Comparison of ENCODE assay signal across 8 cellular contexts in the genomic region with DNA sequence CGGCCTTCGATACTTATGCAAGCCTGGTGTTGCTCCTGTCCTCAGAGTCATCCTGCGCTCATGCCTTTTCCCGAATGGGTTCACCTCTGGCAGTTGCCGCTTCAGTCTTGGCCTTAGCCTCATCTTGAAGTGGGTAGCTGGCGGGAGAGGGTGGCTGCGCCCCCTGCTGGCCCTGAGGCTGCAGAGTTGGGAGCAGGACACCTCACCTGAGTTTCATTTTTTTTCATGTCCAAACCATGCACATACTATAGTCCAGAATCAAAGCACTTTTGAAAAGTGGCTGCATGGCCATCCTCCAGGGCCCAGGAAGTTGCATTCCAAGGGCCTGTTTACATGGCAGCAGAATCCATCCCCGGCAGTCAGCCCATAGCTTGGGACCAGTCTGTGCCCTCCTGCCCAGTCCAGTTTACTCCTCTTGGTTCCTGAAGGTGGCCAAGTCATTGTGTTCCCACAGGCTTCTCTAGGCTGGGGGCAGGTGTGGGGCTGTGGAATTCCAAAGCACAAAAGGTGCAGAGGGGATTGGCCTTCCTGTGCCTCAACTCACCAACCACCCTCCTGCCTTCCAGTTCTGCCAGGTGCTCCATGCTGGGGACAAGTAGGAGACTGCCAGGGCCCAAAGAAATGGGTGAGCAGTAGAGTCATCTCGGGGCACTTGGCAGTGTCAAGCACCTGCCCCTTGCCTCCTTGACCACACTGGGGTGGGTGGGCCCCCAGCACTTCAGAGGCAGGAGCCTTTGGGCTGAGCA. TPM values are rescaled to one million over a fixed set of nuclear protein-coding genes. Genes with fewer than 3 reads are reported as not detected.
DNase-seq lines count a peak whose midpoint lies in the region; ATAC-seq, FAIRE-seq and TF ChIP-seq lines count a peak whose summit lies in the region.

No MANE protein-coding gene starts in this region.

- H3K36me3 ChIP-seq in BJ (ENCODE audit: control insufficient read depth, insufficient read depth, low read length) (peaks cover 29% of the 10 kb centered on the region), H7 (replicated peaks; ENCODE audit: control insufficient read depth, insufficient read depth, low read length) (peaks cover 18% of the 10 kb centered on the region), bronchial epithelial cell (ENCODE audit: control insufficient read depth, insufficient read depth, low read length) (peaks cover 34% of the 10 kb centered on the region), kidney epithelial cell (ENCODE audit: control insufficient read depth, insufficient read depth, low read length) (peaks cover 6% of the 10 kb centered on the region)

- H3K4me3 ChIP-seq in BJ (ENCODE audit: low read depth, low read length) (no peak overlapping the region), H7 (ENCODE audit: insufficient read depth, low read depth, low read length) (no peak overlapping the region), bronchial epithelial cell (ENCODE audit: low read depth, low read length) (no peak overlapping the region), kidney epithelial cell (ENCODE audit: low read depth, low read length) (no peak overlapping the region)

- CTCF ChIA-PET in BJ (lab: Yijun Ruan, JAX): interaction anchor here (0.7 to 6.5 kb wide), 28 partner anchors 10 to 373 kb away, joined by 3 to 104 read pairs (median 4); partner anchors contain the start of gene SYNC

- FAIRE-seq in bronchial epithelial cell (lab: Jason Lieb, UNC): peak; percentile 83

- TF ChIP-seq CTCF in BJ (IDR thresholded peaks at IDR 0.05; ENCODE audit: insufficient read depth, low read depth, low read length) (peak; percentile 95), bronchial epithelial cell (IDR thresholded peaks at IDR 0.05; ENCODE audit: insufficient read depth, low read length, severe bottlenecking) (peak; percentile 94), kidney epithelial cell (IDR thresholded peaks at IDR 0.05; ENCODE audit: insufficient read depth, low read length, poor library complexity, severe bottlenecking) (peak; percentile 97)

- no peak for ATAC-seq in HG02763 (IDR thresholded peaks at IDR 0.05; ENCODE audit: unreplicated experiment)

- DNase-seq in BJ (ENCODE audit: low read depth) (no peak), H7 (peak; percentile 93), NCI-H2196 treated with DMSO at 0.1 percent for 48 hours (lab: John Stamatoyannopoulos, UW; ENCODE audit: unreplicated experiment) (peak; percentile 67), bronchial epithelial cell (ENCODE audit: low read depth) (peak; percentile 74), kidney epithelial cell (ENCODE audit: low read depth) (no peak)
- peak; percentile 40 to 55 (median 47) for DNase-seq in activated CD4-positive, CD25-positive, alpha-beta regulatory T cell (lab: John Stamatoyannopoulos, UW)
- DNase-seq in stimulated activated CD4-positive, alpha-beta T cell treated with anti-CD3 and anti-CD28 coated beads, Interleukin-1b, Interleukin-23, amount 100 ng/mL, for 48 hours: peak; percentile 74

- POLR2A ChIA-PET in BJ (lab: Charles Lee): interaction anchor here (0.6 kb wide), 1 partner anchor 85 kb away, joined by 3 read pairs; no protein-coding TSS in a partner anchor

- no peaks in the 10 kb centered on the region for H3K27me3 ChIP-seq in BJ (ENCODE audit: control insufficient read depth, insufficient read depth, low read length)
- H3K27me3 ChIP-seq in H7 (ENCODE audit: control insufficient read depth, insufficient read depth, low read length): no peaks in the 10 kb centered on the region
- H3K27me3 ChIP-seq in bronchial epithelial cell (ENCODE audit: control insufficient read depth, insufficient read depth, low read length): no peaks in the 10 kb centered on the region
- H3K27me3 ChIP-seq in kidney epithelial cell (ENCODE audit: control insufficient read depth, insufficient read depth, low read length): no peaks in the 10 kb centered on the region

RNA-seq across cellular contexts. Expression of gene YARS1, which starts 44.0 kb away (rescaled TPM):
- 71.8 and 75.3 TPM in 2 replicates for polyA plus RNA-seq in BJ (2011; rRNA removed)
- polyA minus RNA-seq in BJ (2011; rRNA and poly(A)+ RNA removed): 76.8 and 78.8 TPM in 2 replicates
- total RNA-seq in H7 (2014; rRNA removed; shearing (Covaris generic)): 239 and 260 TPM in 2 replicates
- total RNA-seq in bronchial epithelial cell: 195 and 234 TPM in 2 replicates
- 167 and 175 TPM in 2 replicates for total RNA-seq in kidney epithelial cell

RNA-seq across cellular contexts. Expression of gene S100PBP, which starts 44.3 kb away (rescaled TPM):
- polyA plus RNA-seq in BJ (2011; rRNA removed): 20.7 and 31.8 TPM in 2 replicates
- polyA minus RNA-seq in BJ (2011; rRNA and poly(A)+ RNA removed): 16.8 and 24.8 TPM in 2 replicates
- total RNA-seq in H7 (2014; rRNA removed; shearing (Covaris generic)): 83.0 and 83.4 TPM in 2 replicates
- 20.5 and 30.3 TPM in 2 replicates for total RNA-seq in bronchial epithelial cell
- 11.2 and 12.7 TPM in 2 replicates for total RNA-seq in kidney epithelial cell

Comparison
In these comparisons a context has a peak if more than half of its experiments do, and no peak if none do; other contexts are left out.
1. DNase-seq: peak in H7 (single experiment), NCI-H2196 treated with DMSO at 0.1 percent for 48 hours (single experiment), activated CD4-positive, CD25-positive, alpha-beta regulatory T cell (4 of 4), bronchial epithelial cell (single experiment) and stimulated activated CD4-positive, alpha-beta T cell treated with anti-CD3 and anti-CD28 coated beads, Interleukin-1b, Interleukin-23, amount 100 ng/mL, for 48 hours (single experiment); none in BJ (single experiment) and kidney epithelial cell (single experiment).
2. Peak in every context shown above with its lines, with median percentiles within 50 percentile points of each other: CTCF ChIP-seq.